Comparison of ENCODE assay signal across 1 cellular context in the genomic region with DNA sequence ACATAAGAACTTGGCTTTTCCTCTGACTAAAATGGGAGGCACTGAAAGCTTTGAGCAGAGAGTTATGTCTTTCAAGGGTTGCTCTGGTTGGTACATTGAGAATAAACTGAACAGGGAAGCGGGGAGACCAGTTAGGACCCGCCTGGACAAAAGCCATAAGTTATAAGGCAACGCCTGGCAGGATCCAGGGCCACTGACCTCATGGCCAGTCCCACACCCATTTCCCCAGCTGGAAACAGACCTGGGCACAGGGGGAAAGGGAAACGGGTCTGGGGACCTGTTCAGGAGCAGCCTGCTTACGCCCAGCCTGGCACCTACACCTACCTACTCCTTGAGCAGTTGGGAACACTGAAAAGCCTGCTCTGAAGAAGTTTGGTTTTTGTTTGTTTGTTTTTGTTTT.
TF ChIP-seq lines count a peak whose summit lies in the region.

No MANE protein-coding gene starts in this region.

TF ChIP-seq in IMR-90, 13 proteins besides CTCF, POLR2A, EP300 and RAD21:
- TF ChIP-seq MAFK (IDR thresholded peaks at IDR 0.05; ENCODE audit: low read depth, low read length) = no peak
- TF ChIP-seq RCOR1 (IDR thresholded peaks at IDR 0.05; ENCODE audit: insufficient replicate concordance, low read length) = no peak
- no peak for TF ChIP-seq BHLHE40 (IDR thresholded peaks at IDR 0.05; ENCODE audit: low read depth, low read length)
- no peak for TF ChIP-seq CEBPB (IDR thresholded peaks at IDR 0.05; ENCODE audit: low read depth, low read length)
- TF ChIP-seq, protein P1, sequence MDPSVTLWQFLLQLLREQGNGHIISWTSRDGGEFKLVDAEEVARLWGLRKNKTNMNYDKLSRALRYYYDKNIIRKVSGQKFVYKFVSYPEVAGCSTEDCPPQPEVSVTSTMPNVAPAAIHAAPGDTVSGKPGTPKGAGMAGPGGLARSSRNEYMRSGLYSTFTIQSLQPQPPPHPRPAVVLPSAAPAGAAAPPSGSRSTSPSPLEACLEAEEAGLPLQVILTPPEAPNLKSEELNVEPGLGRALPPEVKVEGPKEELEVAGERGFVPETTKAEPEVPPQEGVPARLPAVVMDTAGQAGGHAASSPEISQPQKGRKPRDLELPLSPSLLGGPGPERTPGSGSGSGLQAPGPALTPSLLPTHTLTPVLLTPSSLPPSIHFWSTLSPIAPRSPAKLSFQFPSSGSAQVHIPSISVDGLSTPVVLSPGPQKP (IDR thresholded peaks at IDR 0.05; ENCODE audit: borderline replicate concordance, low read depth, low read length) = no peak
- no peak for TF ChIP-seq CHD1 (IDR thresholded peaks at IDR 0.05; ENCODE audit: low read depth, low read length)
- TF ChIP-seq RFX5 (IDR thresholded peaks at IDR 0.05; ENCODE audit: low read depth, low read length) = no peak
